ENCODE assay signal across 26 cellular contexts in genomic region chr16:81554993-81555392, GRCh38.
DNase-seq lines count a peak whose midpoint lies in the region; ATAC-seq and TF ChIP-seq lines count a peak whose summit lies in the region.
"Had no signal": no experiment of that assay in that cellular context is flagged by ENCODE, and none has a peak within 500 bp of the region (broad histone marks: within the 10 kb centered on the region; RNA-seq: fewer than 3 reads in every experiment).

No MANE protein-coding gene starts in this region.

- ATAC-seq in Right ventricle myocardium superior (ENCODE audit: poor library complexity) = no peak
- ATAC-seq: PC-3 had no signal

- H3K4me3 ChIP-seq in left ventricle myocardium inferior (no peak overlapping the region), duodenal mucosa (ENCODE audit: low read depth in 1 of 2, low read length in 2 of 2) (no peak overlapping the region), subcutaneous abdominal adipose tissue (ENCODE audit: low read depth in 1 of 5, low read length in 5 of 5) (no peak overlapping the region)
- H3K4me3 ChIP-seq: coronary artery, prostate gland, tibial artery had no signal

- TF ChIP-seq CTCF in left ventricle myocardium inferior (IDR thresholded peaks at IDR 0.05; ENCODE audit: borderline replicate concordance) = no peak

- H3K9me3 ChIP-seq in left ventricle myocardium inferior (replicated peaks) (no peaks in the 10 kb centered on the region), duodenal mucosa (ENCODE audit: control insufficient read depth in 1 of 2, low read length in 2 of 2) (no peaks in the 10 kb centered on the region), subcutaneous abdominal adipose tissue (ENCODE audit: control insufficient read depth in 5 of 5, low read length in 5 of 5) (no peaks in the 10 kb centered on the region)
- H3K9me3 ChIP-seq: neutrophil, prostate gland, tibial artery had no signal

- H3K27me3 ChIP-seq in left ventricle myocardium inferior (ENCODE audit: low read depth) = no peaks in the 10 kb centered on the region
- no peaks in the 10 kb centered on the region for H3K27me3 ChIP-seq in duodenal mucosa (ENCODE audit: control insufficient read depth in 1 of 2, insufficient read depth in 2 of 2, low read length in 2 of 2)
- no peaks in the 10 kb centered on the region for H3K27me3 ChIP-seq in subcutaneous abdominal adipose tissue (ENCODE audit: control insufficient read depth in 5 of 5, insufficient read depth in 4 of 5, low read length in 5 of 5)
- H3K27me3 ChIP-seq: neutrophil, tibial artery had no signal

- DNase-seq in left ventricle myocardium inferior (no peak), Right ventricle myocardium superior (no peak), lung microvascular endothelial cell (ENCODE audit: low read depth in 2 of 2) (peak; percentile 27 to 41), NCI-H446 (lab: John Stamatoyannopoulos, UW) (no peak), foreskin melanocyte (no peak), HT-29 (ENCODE audit: low spot score) (no peak)
- DNase-seq: activated CD4-positive, alpha-beta T cell treated with anti-CD3 and anti-CD28 coated beads, Interleukin-2, amount 50 U/mL, for 1 hour; activated naive CD4-positive, alpha-beta T cell treated with anti-CD3 and anti-CD28 coated beads, Interleukin-2, amount 10 ng/mL, durations not matched to agents 7 days and 5 days; DMS153; islet precursor cell; Kasumi-1; mammary epithelial cell; MV-4-11; NCI-H2107; NCI-H510A treated with DMSO at 0.1 percent for 48 hours; NK-92 treated with Interleukin-12 subunit alpha and Interleukin-12 subunit beta, amount 100 ng/mL, for 24 hours; PC-3; SHP77; SW 1271; T1000; tibial artery had no signal

- peak overlapping the region; percentile 50 for H3K27ac ChIP-seq in left ventricle myocardium inferior (replicated peaks)
- H3K27ac ChIP-seq in duodenal mucosa (ENCODE audit: low read depth, low read length) = peak overlapping the region; percentile 5
- peak overlapping the region; percentile 60 for H3K27ac ChIP-seq in subcutaneous abdominal adipose tissue (ENCODE audit: low read depth, low read length)
- H3K27ac ChIP-seq: coronary artery, tibial artery had no signal

- H3K9ac ChIP-seq in duodenal mucosa (ENCODE audit: low read depth in 1 of 2, low read length in 2 of 2) (no peak overlapping the region), subcutaneous abdominal adipose tissue (ENCODE audit: low read length in 5 of 5) (peak overlapping the region in 2 of 5 donors; percentile 12 to 16)

- intact Hi-C loops in left ventricle myocardium inferior (cut with micrococcal nuclease) = no loop called here
- intact Hi-C loops in Right ventricle myocardium superior (cut with DNase I) = no loop called here

- H3K36me3 ChIP-seq in left ventricle myocardium inferior (no peaks in the 10 kb centered on the region), duodenal mucosa (ENCODE audit: control insufficient read depth in 1 of 2, insufficient read depth in 2 of 2, low read length in 2 of 2) (no peaks in the 10 kb centered on the region), subcutaneous abdominal adipose tissue (ENCODE audit: control insufficient read depth in 5 of 5, insufficient read depth in 5 of 5, low read length in 5 of 5) (peaks cover 0 to 2% (median 0%) of the 10 kb centered on the region in 5 donors)
- H3K36me3 ChIP-seq: prostate gland, tibial artery had no signal

- peaks cover 51% of the 10 kb centered on the region for H3K4me1 ChIP-seq in left ventricle myocardium inferior
- peaks cover 84 to 91% of the 10 kb centered on the region in 2 donors for H3K4me1 ChIP-seq in duodenal mucosa (ENCODE audit: control insufficient read depth in 1 of 2, insufficient read depth in 2 of 2, low read length in 2 of 2)
- H3K4me1 ChIP-seq in subcutaneous abdominal adipose tissue (ENCODE audit: control insufficient read depth in 5 of 5, insufficient read depth in 5 of 5, low read length in 5 of 5) = peaks cover 11 to 76% (median 32%) of the 10 kb centered on the region in 5 donors

Comparison
In these comparisons a context has a peak if more than half of its experiments do, and no peak if none do; other contexts are left out.
1. DNase-seq: peak in lung microvascular endothelial cell (2 of 2); none in left ventricle myocardium inferior (single experiment), Right ventricle myocardium superior (single experiment), NCI-H446 (0 of 2), foreskin melanocyte (single experiment) and HT-29 (single experiment).
2. H3K27ac ChIP-seq: peak in every context shown above with its lines; median percentile 60 in subcutaneous abdominal adipose tissue; 50 in left ventricle myocardium inferior; 5 in duodenal mucosa.